Comparison of ENCODE assay signal across 9 cellular contexts in genomic region chr10:48800283-48800675, GRCh38.
DNase-seq lines count a peak whose midpoint lies in the region; ATAC-seq and TF ChIP-seq lines count a peak whose summit lies in the region.
"Had no signal": no experiment of that assay in that cellular context is flagged by ENCODE, and none has a peak within 500 bp of the region (broad histone marks: within the 10 kb centered on the region; RNA-seq: fewer than 3 reads in every experiment).

No MANE protein-coding gene starts in this region.

- no peaks in the 10 kb centered on the region for H3K9me3 ChIP-seq in heart right ventricle
- no peaks in the 10 kb centered on the region for H3K9me3 ChIP-seq in transverse colon

- H3K36me3 ChIP-seq in heart right ventricle: no peaks in the 10 kb centered on the region
- H3K36me3 ChIP-seq in transverse colon: no peaks in the 10 kb centered on the region

- peak; percentile 53 for DNase-seq in activated naive CD4-positive, alpha-beta T cell treated with anti-CD3 and anti-CD28 coated beads, Interleukin-2, amount 10 ng/mL, durations not matched to agents 7 days and 5 days
- no peak for DNase-seq in activated naive CD4-positive, alpha-beta T cell treated with anti-CD3 and anti-CD28 coated beads, Interleukin-2, amount 50 U/mL, for 16 hours
- DNase-seq in SIG-M5 (lab: John Stamatoyannopoulos, UW): peak; percentile 48
- DNase-seq in heart right ventricle: no peak
- DNase-seq in transverse colon: no peak
- no peak for DNase-seq in caudate nucleus (lab: John Stamatoyannopoulos, UW)
- no peak for DNase-seq in NCI-H2029 treated with DMSO at 0.1 percent for 48 hours (lab: John Stamatoyannopoulos, UW)
- DNase-seq: erythroblast had no signal

- ATAC-seq in heart right ventricle (peak in 7 of 8 donors; percentile 54 to 73 (median 57)), GM19463 (IDR thresholded peaks at IDR 0.05; ENCODE audit: unreplicated experiment) (no peak)

- no peak overlapping the region for H3K4me3 ChIP-seq in heart right ventricle
- H3K4me3 ChIP-seq in transverse colon: no peak overlapping the region

- in situ Hi-C loops in transverse colon (cut with MboI; ENCODE audit: low pct_ligation_motif_present in 1 of 4, low pct_unique_long_range_greater_than_20kb in 1 of 4, low sequenced_read_pairs in 3 of 4): no loop called here

- intact Hi-C loops in heart right ventricle (cut with DNase I) (no loop called here), transverse colon (cut with DNase I; ENCODE audit: low total_unique reads) (no loop called here)

- TF ChIP-seq POLR2A in transverse colon (IDR thresholded peaks at IDR 0.05): no peak

- H3K27me3 ChIP-seq in heart right ventricle (no peaks in the 10 kb centered on the region), transverse colon (no peaks in the 10 kb centered on the region)

- CTCF ChIA-PET in activated naive CD4-positive, alpha-beta T cell treated with anti-CD3 and anti-CD28 coated beads, Interleukin-2, amount 10 ng/mL, durations not matched to agents 7 days and 5 days (lab: Charles Lee): no interaction called here

- H3K27me3 Mint-ChIP-seq in activated naive CD4-positive, alpha-beta T cell treated with anti-CD3 and anti-CD28 coated beads, Interleukin-2, amount 10 ng/mL, durations not matched to agents 7 days and 5 days: no peaks in the 10 kb centered on the region

- H3K27ac ChIP-seq in heart right ventricle: peak overlapping the region; percentile 38 to 90 (median 80)
- peak overlapping the region; percentile 24 to 64 (median 52) for H3K27ac ChIP-seq in transverse colon
- H3K27ac ChIP-seq in caudate nucleus (ENCODE audit: low read depth, low read length): no peak overlapping the region

- no peak for TF ChIP-seq CTCF in heart right ventricle (IDR thresholded peaks at IDR 0.05)
- TF ChIP-seq CTCF in transverse colon (IDR thresholded peaks at IDR 0.05): no peak

- peaks cover 63% of the 10 kb centered on the region for H3K4me1 Mint-ChIP-seq in activated naive CD4-positive, alpha-beta T cell treated with anti-CD3 and anti-CD28 coated beads, Interleukin-2, amount 10 ng/mL, durations not matched to agents 7 days and 5 days

- 44 to 55% methylated on average over 2 of the region's 2 CpGs for WGBS in heart right ventricle, 2 donors
- WGBS in transverse colon (ENCODE audit: low coverage in 1 of 2), 2 donors: 54 to 62% methylated on average over 2 of the region's 2 CpGs

- H3K4me1 ChIP-seq in heart right ventricle (peaks cover 10 to 62% (median 34%) of the 10 kb centered on the region in 9 donors), transverse colon (no peaks in the 10 kb centered on the region)

- no peak for TF ChIP-seq EP300 in transverse colon (IDR thresholded peaks at IDR 0.05; ENCODE audit: low read depth)

- H3K36me3 Mint-ChIP-seq in activated naive CD4-positive, alpha-beta T cell treated with anti-CD3 and anti-CD28 coated beads, Interleukin-2, amount 10 ng/mL, durations not matched to agents 7 days and 5 days: peaks cover 11% of the 10 kb centered on the region

- peak overlapping the region; percentile 90 for H3K27ac Mint-ChIP-seq in activated naive CD4-positive, alpha-beta T cell treated with anti-CD3 and anti-CD28 coated beads, Interleukin-2, amount 10 ng/mL, durations not matched to agents 7 days and 5 days

- peak overlapping the region; percentile 32 for H3K4me3 Mint-ChIP-seq in activated naive CD4-positive, alpha-beta T cell treated with anti-CD3 and anti-CD28 coated beads, Interleukin-2, amount 10 ng/mL, durations not matched to agents 7 days and 5 days

- peaks cover 6% of the 10 kb centered on the region for H3K9me3 Mint-ChIP-seq in activated naive CD4-positive, alpha-beta T cell treated with anti-CD3 and anti-CD28 coated beads, Interleukin-2, amount 10 ng/mL, durations not matched to agents 7 days and 5 days

Comparison
In these comparisons a context has a peak if more than half of its experiments do, and no peak if none do; other contexts are left out.
1. DNase-seq: peak in activated naive CD4-positive, alpha-beta T cell treated with anti-CD3 and anti-CD28 coated beads, Interleukin-2, amount 10 ng/mL, durations not matched to agents 7 days and 5 days (single experiment) and SIG-M5 (single experiment); none in activated naive CD4-positive, alpha-beta T cell treated with anti-CD3 and anti-CD28 coated beads, Interleukin-2, amount 50 U/mL, for 16 hours (single experiment), heart right ventricle (0 of 2), transverse colon (single experiment), caudate nucleus (0 of 61) and NCI-H2029 treated with DMSO at 0.1 percent for 48 hours (single experiment).